In the genomic region with DNA sequence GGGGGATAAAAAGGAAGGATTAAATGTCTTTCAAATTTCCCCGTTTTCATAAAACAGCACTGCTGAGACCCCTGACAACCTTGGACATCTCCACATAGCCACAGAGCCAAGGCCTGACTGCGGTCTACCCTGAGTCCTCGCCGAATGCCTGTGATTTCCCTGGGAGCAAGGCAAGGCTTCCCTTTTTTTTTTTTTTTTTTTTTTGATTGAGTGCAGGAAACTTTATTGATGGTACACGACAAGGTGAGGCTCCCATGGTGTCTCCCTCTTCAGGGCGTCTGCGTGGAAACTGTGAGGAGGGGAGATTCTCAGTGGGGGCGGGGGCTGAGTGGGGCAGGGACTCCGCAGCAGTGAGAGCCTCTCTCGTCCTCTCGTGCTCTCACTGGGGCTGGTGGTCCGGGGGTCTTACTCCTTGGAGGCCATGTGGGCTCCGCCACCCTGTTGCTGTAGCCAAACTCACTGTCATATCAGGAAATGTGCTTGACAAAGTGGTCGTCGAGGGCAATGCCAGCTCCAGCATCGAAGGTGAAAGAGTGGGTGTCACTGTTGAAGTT, we compare ENCODE assay signal across 26 cellular contexts. TPM values are rescaled to one million over a fixed set of nuclear protein-coding genes. Genes with fewer than 3 reads are reported as not detected.
"Had no signal": no experiment of that assay in that cellular context is flagged by ENCODE, and none has a peak within 500 bp of the region (broad histone marks: within the 10 kb centered on the region; RNA-seq: fewer than 3 reads in every experiment).

No MANE protein-coding gene starts in this region.

- H3K27me3 ChIP-seq: MG63, SJCRH30 had no signal

- H3K27ac ChIP-seq: SJCRH30 had no signal

- DNase-seq: Karpas-422, KG1, MG63, NCI-H1092, NCI-H1105 treated with DMSO at 0.1 percent for 48 hours, NCI-H1417 treated with DMSO at 0.1 percent for 48 hours, NCI-H146, NCI-H1694 treated with DMSO at 0.1 percent for 48 hours, NCI-H1930, NCI-H2081, NCI-H2107, NCI-H2171, NCI-H226, NCI-H446, NCI-H510A, NCI-H524 treated with DMSO at 0.1 percent for 48 hours, NCI-H69, NCI-H774, PC-3, SHP77 treated with DMSO at 0.1 percent for 48 hours, SJCRH30 had no signal

- H3K36me3 ChIP-seq: SJCRH30 had no signal

- H3K4me3 ChIP-seq: MG63, SJCRH30 had no signal

- ATAC-seq: Panc1, PC-3, Right ventricle myocardium inferior, SK-N-SH treated with all-trans-retinoic acid at 6 μM for 48 hours had no signal

- H3K9me3 ChIP-seq: MG63, SJCRH30 had no signal

RNA-seq across cellular contexts. Expression of a gene that starts 4.4 kb away (rescaled TPM):
- total RNA-seq: Right ventricle myocardium inferior had no signal

RNA-seq across cellular contexts. Expression of a gene that starts 49.2 kb away (rescaled TPM):
- total RNA-seq: HT1080, OCI-LY7, PC-3, SJCRH30 had no signal
